Comparison of ENCODE assay signal across 1 cellular context in genomic region chr3:135458539-135458938, GRCh38.
TF ChIP-seq lines count a peak whose summit lies in the region.

No MANE protein-coding gene starts in this region.

TF ChIP-seq in A549, 52 proteins besides CTCF, POLR2A, EP300 and RAD21 (continued from another document):
- TF ChIP-seq E2F6 (IDR thresholded peaks at IDR 0.05; ENCODE audit: borderline replicate concordance, low read depth) (no peak), CBX8 (IDR thresholded peaks at IDR 0.05) (no peak), MAFK (IDR thresholded peaks at IDR 0.05; ENCODE audit: partially characterized antibody) (peak; percentile 47), RFX5 (IDR thresholded peaks at IDR 0.05) (no peak)
